Comparison of ENCODE assay signal across 1 cellular context in the genomic region with DNA sequence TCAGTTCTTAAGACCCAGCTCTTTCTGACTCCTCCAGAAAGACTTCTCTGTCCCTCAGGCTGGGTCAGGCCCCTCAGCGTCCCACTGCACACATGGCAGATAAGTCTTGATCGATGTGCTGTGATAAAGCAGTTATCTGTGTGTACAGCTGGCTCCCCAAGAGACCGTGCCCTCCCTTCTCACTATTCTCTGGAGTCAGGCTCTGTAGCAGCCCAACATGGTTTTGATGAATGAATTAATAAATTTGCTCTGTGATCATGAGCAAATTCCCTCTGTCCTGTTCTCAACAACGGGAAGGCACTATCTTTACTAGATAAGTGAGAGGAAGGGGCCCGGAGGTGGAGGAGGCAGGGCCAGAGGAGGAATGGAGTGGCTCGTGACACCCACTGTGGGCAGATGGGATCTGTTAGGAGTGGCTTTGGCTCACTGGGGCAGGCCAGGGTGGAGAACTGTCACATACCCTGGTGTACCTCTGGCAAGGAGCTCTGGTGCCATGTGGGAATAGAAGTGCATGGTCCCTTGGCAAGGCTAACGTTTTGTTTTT.
TF ChIP-seq lines count a peak whose summit lies in the region.

No MANE protein-coding gene starts in this region.

TF ChIP-seq in HepG2, 621 proteins besides CTCF, POLR2A, EP300 and RAD21 (continued from another document):
- TF ChIP-seq ZNF501 (CRISPR knock-in tag; IDR thresholded peaks at IDR 0.05) (no peak), CREM (IDR thresholded peaks at IDR 0.05) (no peak), CREM (CRISPR knock-in tag; IDR thresholded peaks at IDR 0.05) (no peak), HOXA3 (CRISPR knock-in tag; IDR thresholded peaks at IDR 0.05) (no peak), ZNF17 (CRISPR knock-in tag; IDR thresholded peaks at IDR 0.05) (no peak), ZNF782 (CRISPR knock-in tag; IDR thresholded peaks at IDR 0.05; ENCODE audit: borderline replicate concordance) (peak; percentile 54; the same call in 1 of the 2 replicates), GATAD1 (CRISPR knock-in tag; IDR thresholded peaks at IDR 0.05) (no peak), ZNF652 (CRISPR knock-in tag; IDR thresholded peaks at IDR 0.05; ENCODE audit: borderline replicate concordance, low read depth) (no peak), SSRP1 (CRISPR knock-in tag; IDR thresholded peaks at IDR 0.05) (peak; percentile 19; the same call in 1 of the 2 replicates), ZNF530 (CRISPR knock-in tag; IDR thresholded peaks at IDR 0.05; ENCODE audit: low read depth) (no peak), ZBTB21 (CRISPR knock-in tag; IDR thresholded peaks at IDR 0.05) (no peak), ZFP62 (CRISPR knock-in tag; IDR thresholded peaks at IDR 0.05) (no peak), ZNF7 (CRISPR knock-in tag; IDR thresholded peaks at IDR 0.05) (no peak), NR2F1 (CRISPR knock-in tag; IDR thresholded peaks at IDR 0.05) (no peak)
- TF ChIP-seq, protein P1, sequence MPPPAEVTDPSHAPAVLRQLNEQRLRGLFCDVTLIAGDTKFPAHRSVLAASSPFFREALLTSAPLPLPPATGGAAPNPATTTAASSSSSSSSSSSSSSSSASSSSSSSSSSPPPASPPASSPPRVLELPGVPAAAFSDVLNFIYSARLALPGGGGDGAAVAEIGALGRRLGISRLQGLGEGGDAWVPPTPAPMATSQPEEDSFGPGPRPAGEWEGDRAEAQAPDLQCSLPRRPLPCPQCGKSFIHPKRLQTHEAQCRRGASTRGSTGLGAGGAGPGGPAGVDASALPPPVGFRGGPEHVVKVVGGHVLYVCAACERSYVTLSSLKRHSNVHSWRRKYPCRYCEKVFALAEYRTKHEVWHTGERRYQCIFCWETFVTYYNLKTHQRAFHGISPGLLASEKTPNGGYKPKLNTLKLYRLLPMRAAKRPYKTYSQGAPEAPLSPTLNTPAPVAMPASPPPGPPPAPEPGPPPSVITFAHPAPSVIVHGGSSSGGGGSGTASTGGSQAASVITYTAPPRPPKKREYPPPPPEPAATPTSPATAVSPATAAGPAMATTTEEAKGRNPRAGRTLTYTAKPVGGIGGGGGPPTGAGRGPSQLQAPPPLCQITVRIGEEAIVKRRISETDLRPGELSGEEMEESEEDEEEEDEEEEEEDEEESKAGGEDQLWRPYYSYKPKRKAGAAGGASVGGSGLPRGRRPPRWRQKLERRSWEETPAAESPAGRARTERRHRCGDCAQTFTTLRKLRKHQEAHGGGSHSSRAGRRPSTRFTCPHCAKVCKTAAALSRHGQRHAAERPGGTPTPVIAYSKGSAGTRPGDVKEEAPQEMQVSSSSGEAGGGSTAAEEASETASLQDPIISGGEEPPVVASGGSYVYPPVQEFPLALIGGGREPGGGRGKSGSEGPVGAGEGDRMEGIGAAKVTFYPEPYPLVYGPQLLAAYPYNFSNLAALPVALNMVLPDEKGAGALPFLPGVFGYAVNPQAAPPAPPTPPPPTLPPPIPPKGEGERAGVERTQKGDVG (CRISPR knock-in tag; IDR thresholded peaks at IDR 0.05; ENCODE audit: borderline replicate concordance) = no peak
